Comparison of ENCODE assay signal across 9 cellular contexts in the genomic region with DNA sequence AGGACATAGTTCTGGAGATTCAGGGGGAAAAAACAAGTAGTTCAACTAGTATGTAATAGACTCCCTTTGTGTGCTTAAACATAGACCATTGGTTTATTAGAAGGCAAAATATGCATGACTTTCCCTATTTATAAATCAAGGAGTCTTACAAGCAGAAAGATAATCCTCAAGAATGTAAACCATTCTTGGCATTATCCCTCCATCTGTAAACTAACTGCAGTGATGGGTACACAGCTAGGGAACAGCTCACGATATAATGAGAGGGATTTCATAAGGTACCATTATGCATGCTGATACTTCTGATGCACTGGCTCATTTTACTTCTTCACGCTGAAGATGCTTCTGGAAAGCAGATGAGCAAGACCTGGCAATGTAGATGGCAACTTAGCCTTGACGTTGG. TPM values are rescaled to one million over a fixed set of nuclear protein-coding genes. Genes with fewer than 3 reads are reported as not detected.
DNase-seq lines count a peak whose midpoint lies in the region; ATAC-seq and TF ChIP-seq lines count a peak whose summit lies in the region.
"Had no signal": no experiment of that assay in that cellular context is flagged by ENCODE, and none has a peak within 500 bp of the region (broad histone marks: within the 10 kb centered on the region; RNA-seq: fewer than 3 reads in every experiment).

No MANE protein-coding gene starts in this region.

- H4K20me1 ChIP-seq in SU-DHL-6 (ENCODE audit: low read depth, low read length), result no peaks in the 10 kb centered on the region
- no peaks in the 10 kb centered on the region for H4K20me1 ChIP-seq in fibroblast of lung (ENCODE audit: control insufficient read depth, extremely low read depth, insufficient read depth, low read length)

- H3K27ac ChIP-seq in SU-DHL-6 (ENCODE audit: low read depth, low read length) (no peak overlapping the region), fibroblast of lung (ENCODE audit: insufficient read depth, low read length) (peak overlapping the region; percentile 8), skeletal muscle tissue (ENCODE audit: low read depth, low read length) (no peak overlapping the region)

- H3K36me3 ChIP-seq in SU-DHL-6 (ENCODE audit: low read length) (no peaks in the 10 kb centered on the region), fibroblast of lung (ENCODE audit: control insufficient read depth, insufficient read depth, low read length) (peaks cover 2% of the 10 kb centered on the region), skeletal muscle tissue (ENCODE audit: control insufficient read depth in 3 of 3, insufficient read depth in 3 of 3, low read length in 3 of 3) (peaks cover 5 to 10% (median 9%) of the 10 kb centered on the region in 3 donors), HAP-1 (replicated peaks) (peaks cover 15% of the 10 kb centered on the region)

- no peak for TF ChIP-seq CTCF in SU-DHL-6 (IDR thresholded peaks at IDR 0.05; ENCODE audit: insufficient read depth, low read length, poor library complexity, severe bottlenecking)
- no peak for TF ChIP-seq CTCF in fibroblast of lung (conservative IDR thresholded peaks at IDR 0.05 in 1 of 2, IDR thresholded peaks at IDR 0.05 in 1 of 2; ENCODE audit: low read depth in 1 of 2, low read length in 2 of 2)

- H3K9me2 ChIP-seq in SU-DHL-6 (replicated peaks; ENCODE audit: insufficient read depth, low read length), result no peaks in the 10 kb centered on the region

- H2AFZ ChIP-seq in SU-DHL-6 (ENCODE audit: low read depth, low read length, severe bottlenecking) (peak overlapping the region; percentile 91), fibroblast of lung (ENCODE audit: low read length) (peak overlapping the region; percentile 85)

- peaks cover 8% of the 10 kb centered on the region for H3F3A ChIP-seq in SU-DHL-6 (ENCODE audit: insufficient read depth)

- DNase-seq in NCI-H2227 (lab: John Stamatoyannopoulos, UW; ENCODE audit: unreplicated experiment), result peak; percentile 33
- DNase-seq in NCI-H2227 treated with DMSO at 0.1 percent for 48 hours (lab: John Stamatoyannopoulos, UW), result no peak
- DNase-seq in fibroblast of lung (ENCODE audit: low read depth in 2 of 2), result peak; percentile 3 to 14
- DNase-seq in HAP-1 (ENCODE audit: low spot score in 2 of 2), result no peak
- DNase-seq in RKO (ENCODE audit: low spot score), result no peak
- DNase-seq: NCI-H774 had no signal

- no peaks in the 10 kb centered on the region for H3K27me3 ChIP-seq in SU-DHL-6 (ENCODE audit: low read length)
- H3K27me3 ChIP-seq in fibroblast of lung (ENCODE audit: control insufficient read depth, insufficient read depth, low read length), result no peaks in the 10 kb centered on the region
- no peaks in the 10 kb centered on the region for H3K27me3 ChIP-seq in skeletal muscle tissue (ENCODE audit: control insufficient read depth in 3 of 3, insufficient read depth in 3 of 3, low read length in 3 of 3)
- H3K27me3 ChIP-seq in HAP-1 (ENCODE audit: low read depth), result peaks cover 8% of the 10 kb centered on the region; the same call in 1 of the 2 replicates

- H3K4me2 ChIP-seq in SU-DHL-6 (ENCODE audit: low read depth, low read length, poor library complexity, severe bottlenecking) (peak overlapping the region; percentile 100), fibroblast of lung (ENCODE audit: extremely low read depth, insufficient read depth, low read length) (peak overlapping the region; percentile 98)

- H3K9me3 ChIP-seq in SU-DHL-6 (ENCODE audit: insufficient read depth, low read length), result no peaks in the 10 kb centered on the region
- no peaks in the 10 kb centered on the region for H3K9me3 ChIP-seq in fibroblast of lung (ENCODE audit: control insufficient read depth, insufficient read depth, low read depth, low read length)
- no peaks in the 10 kb centered on the region for H3K9me3 ChIP-seq in skeletal muscle tissue (ENCODE audit: control insufficient read depth in 3 of 3, low read length in 3 of 3)
- peaks cover 3% of the 10 kb centered on the region; the same call in 1 of the 2 replicates for H3K9me3 ChIP-seq in HAP-1

- ATAC-seq in GM18511 (IDR thresholded peaks at IDR 0.05; ENCODE audit: unreplicated experiment), result no peak

- H3K79me2 ChIP-seq in SU-DHL-6 (ENCODE audit: insufficient read depth, low read length) (peaks cover 34% of the 10 kb centered on the region), fibroblast of lung (ENCODE audit: control insufficient read depth, insufficient read depth, low read length) (peaks cover 33% of the 10 kb centered on the region)

- H3K9ac ChIP-seq in SU-DHL-6 (ENCODE audit: low read length) (peak overlapping the region; percentile 97), fibroblast of lung (ENCODE audit: insufficient read depth, low read length) (no peak overlapping the region), skeletal muscle tissue (ENCODE audit: low read depth in 1 of 3, low read length in 3 of 3) (no peak overlapping the region)

- H3K4me1 ChIP-seq in fibroblast of lung (ENCODE audit: control insufficient read depth, extremely low read depth, insufficient read depth, low read length) (peaks cover 6% of the 10 kb centered on the region), skeletal muscle tissue (ENCODE audit: control insufficient read depth in 3 of 3, insufficient read depth in 3 of 3, low read length in 3 of 3) (peaks cover 31 to 34% (median 32%) of the 10 kb centered on the region in 3 donors), HAP-1 (peaks cover 26% of the 10 kb centered on the region)

- peak overlapping the region; percentile 87 for H3K4me3 ChIP-seq in SU-DHL-6 (ENCODE audit: insufficient read depth, low read length, poor library complexity, severe bottlenecking)
- peak overlapping the region; percentile 86 to 99 (median 97) for H3K4me3 ChIP-seq in fibroblast of lung (replicated peaks in 1 of 4; ENCODE audit: control extremely low read depth in 1 of 4, insufficient read depth in 1 of 4, low read depth in 3 of 4, low read length in 4 of 4)
- peak overlapping the region; percentile 81 to 99 (median 96) for H3K4me3 ChIP-seq in skeletal muscle tissue (ENCODE audit: low read length in 3 of 3)
- H3K4me3 ChIP-seq in HAP-1, result no peak overlapping the region

- in situ Hi-C loops in HAP-1 (cut with MboI; ENCODE audit: low sequenced_read_pairs), result no loop called here

RNA-seq across cellular contexts. Expression of a gene that starts 0.9 kb away (rescaled TPM):
- total RNA-seq in fibroblast of lung (0.77 and 0.83 TPM in 2 replicates), skeletal muscle tissue (1.0 TPM)
- 0.75 and 0.77 TPM in 2 replicates for polyA plus RNA-seq in fibroblast of lung
- 0.50 and 0.93 TPM in 2 replicates for polyA plus RNA-seq in fibroblast of lung (2012)
- 0.96 TPM in 1 of 2 replicates, not detected in the other for polyA minus RNA-seq in fibroblast of lung (ENCODE audit: low replicate concordance)

RNA-seq across cellular contexts. Expression of a gene that starts 1.6 kb away (rescaled TPM):
- total RNA-seq in fibroblast of lung (20.1 and 21.6 TPM in 2 replicates), skeletal muscle tissue (19.8 TPM)
- polyA plus RNA-seq in fibroblast of lung, result 36.6 and 52.0 TPM in 2 replicates
- 32.1 and 47.8 TPM in 2 replicates for polyA plus RNA-seq in fibroblast of lung (2012)
- 13.0 and 14.5 TPM in 2 replicates for polyA minus RNA-seq in fibroblast of lung (ENCODE audit: low replicate concordance)

Comparison
In these comparisons a context has a peak if more than half of its experiments do, and no peak if none do; other contexts are left out.
1. DNase-seq: peak in NCI-H2227 (single experiment) and fibroblast of lung (2 of 2); none in NCI-H2227 treated with DMSO at 0.1 percent for 48 hours (single experiment), HAP-1 (0 of 2) and RKO (single experiment).